In the genomic region with DNA sequence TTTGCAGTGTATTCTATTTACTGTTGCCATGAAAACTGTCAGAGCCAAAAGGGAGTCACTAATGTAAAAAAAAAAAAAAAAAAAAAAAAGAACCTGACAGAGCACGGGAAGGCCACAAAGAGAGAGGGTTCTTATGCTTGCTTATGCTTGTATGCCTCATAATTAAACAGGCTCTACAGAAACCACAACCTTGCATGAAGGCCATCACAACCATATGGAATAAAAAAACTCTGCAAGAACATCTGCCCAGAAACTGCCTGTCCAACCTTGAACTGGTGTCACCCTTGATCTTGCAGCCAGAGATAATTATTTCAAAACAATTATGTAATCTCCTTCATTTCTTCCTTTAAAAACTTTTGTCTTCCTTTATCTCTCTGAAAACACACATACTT, we compare ENCODE assay signal across 25 cellular contexts. TPM values are rescaled to one million over a fixed set of nuclear protein-coding genes. Genes with fewer than 3 reads are reported as not detected.
DNase-seq lines count a peak whose midpoint lies in the region; ATAC-seq and TF ChIP-seq lines count a peak whose summit lies in the region.
"Had no signal": no experiment of that assay in that cellular context is flagged by ENCODE, and none has a peak within 500 bp of the region (broad histone marks: within the 10 kb centered on the region; RNA-seq: fewer than 3 reads in every experiment).

No MANE protein-coding gene starts in this region.

- H3K4me2 ChIP-seq in IMR-90 (ENCODE audit: low read depth, low read length): no peak overlapping the region
- no peak overlapping the region for H3K4me2 ChIP-seq in mesenchymal stem cell (ENCODE audit: low read length, poor library complexity, severe bottlenecking)
- H3K4me2 ChIP-seq in neural progenitor cell: no peak overlapping the region

- dilution Hi-C loops in IMR-90 (cut with HindIII; ENCODE audit: low sequenced_read_pairs, unreplicated experiment): no loop called here

- no peaks in the 10 kb centered on the region for H4K20me1 ChIP-seq in IMR-90 (ENCODE audit: insufficient read depth, low read length)
- H4K20me1 ChIP-seq in neural progenitor cell (ENCODE audit: low read depth): no peaks in the 10 kb centered on the region

- H3K79me1 ChIP-seq in IMR-90 (ENCODE audit: low read depth in 1 of 2, low read length in 2 of 2): no peaks in the 10 kb centered on the region
- H3K79me1 ChIP-seq in mesenchymal stem cell (replicated peaks; ENCODE audit: low read length, poor library complexity, severe bottlenecking): no peaks in the 10 kb centered on the region

- H2BK20ac ChIP-seq in IMR-90 (ENCODE audit: low read depth, low read length): no peak overlapping the region

- H3K4me1 Mint-ChIP-seq in neural progenitor cell: no peaks in the 10 kb centered on the region

- H2BK120ac ChIP-seq in IMR-90 (ENCODE audit: low read depth, low read length) (peak overlapping the region; percentile 36; the same call in 1 of the 2 replicates), mesenchymal stem cell (ENCODE audit: low read depth, low read length) (no peak overlapping the region)

- no peak for TF ChIP-seq EP300 in upper lobe of left lung (IDR thresholded peaks at IDR 0.05)

- in situ Hi-C loops in IMR-90 (cut with MboI; ENCODE audit: low sequenced_read_pairs): loop anchor here (10.0 to 25.0 kb wide), 4 partner anchors 205 to 813 kb away; no protein-coding TSS in a partner anchor

- H3K27me3 Mint-ChIP-seq in neural progenitor cell (ENCODE audit: insufficient read depth, low read depth): no peaks in the 10 kb centered on the region
- H3K27me3 Mint-ChIP-seq: type B pancreatic cell had no signal

- no peaks in the 10 kb centered on the region for H3K27me3 ChIP-seq in IMR-90 (ENCODE audit: control insufficient read depth, insufficient read depth, low read length)
- H3K27me3 ChIP-seq in mesenchymal stem cell (ENCODE audit: control insufficient read depth in 1 of 2, insufficient read depth in 1 of 2, low read length in 2 of 2): no peaks in the 10 kb centered on the region
- no peaks in the 10 kb centered on the region for H3K27me3 ChIP-seq in neural progenitor cell
- H3K27me3 ChIP-seq in upper lobe of left lung: no peaks in the 10 kb centered on the region
- H3K27me3 ChIP-seq: BE2C, MG63, stomach had no signal

- H3K9ac ChIP-seq in IMR-90 (ENCODE audit: low read depth, low read length) (no peak overlapping the region), mesenchymal stem cell (ENCODE audit: low read length) (peak overlapping the region; percentile 76), neural progenitor cell (no peak overlapping the region)

- CTCF ChIA-PET in IMR-90 (lab: Yijun Ruan, JAX): interaction anchor here (3.0 kb wide), 1 partner anchor 53 kb away, joined by 12 read pairs; no protein-coding TSS in a partner anchor

- H4K5ac ChIP-seq in IMR-90 (ENCODE audit: low read depth, low read length): no peak overlapping the region

- DNase-seq in IMR-90 (peak; percentile 28), NCI-H69 (lab: John Stamatoyannopoulos, UW) (peak; percentile 3), erythroblast (lab: John Stamatoyannopoulos, UW) (peak; percentile 63 to 77), mesenchymal stem cell (peak; percentile 16), putamen (ENCODE audit: low spot score) (no peak), neural progenitor cell (ENCODE audit: low spot score) (no peak), upper lobe of left lung (no peak)
- DNase-seq: activated CD4-positive, alpha-beta memory T cell treated with anti-CD3 and anti-CD28 coated beads, Interleukin-2, amount 10 ng/mL, durations not matched to agents 7 days and 5 days; activated gamma-delta T cell; activated T-cell treated with anti-CD3 and anti-CD28 coated beads for 4 hours; amniotic stem cell; BE2C; Caco-2; head of caudate nucleus; lower lobe of right lung; MG63; NCI-H1436 treated with DMSO at 0.1 percent for 48 hours; NCI-H446; stimulated activated CD4-positive, alpha-beta T cell treated with anti-CD3 and anti-CD28 coated beads, Interleukin-4, amount 100 ng/mL, for 24 hours; stomach; T-helper 9 cell had no signal

- no peak overlapping the region for H2BK5ac ChIP-seq in IMR-90 (ENCODE audit: low read depth, low read length, poor library complexity, severe bottlenecking)
- H2BK5ac ChIP-seq in mesenchymal stem cell (ENCODE audit: low read depth, low read length, poor library complexity, severe bottlenecking): no peak overlapping the region

- TF ChIP-seq POLR2A in IMR-90 (IDR thresholded peaks at IDR 0.05; ENCODE audit: low read depth, low read length): no peak
- TF ChIP-seq POLR2A in erythroblast (IDR thresholded peaks at IDR 0.05; ENCODE audit: low read length): no peak
- TF ChIP-seq POLR2A in upper lobe of left lung (IDR thresholded peaks at IDR 0.05): no peak

- BruUV-seq in IMR-90 (replicated peaks; lab: Mats Ljungman, UMichigan): no TSS peak

- H3K18ac ChIP-seq in IMR-90 (ENCODE audit: low read depth, low read length) (no peak overlapping the region; the same call in 1 of the 2 replicates), mesenchymal stem cell (ENCODE audit: low read depth in 1 of 2, low read length in 2 of 2) (no peak overlapping the region)

- H3K27ac ChIP-seq in IMR-90 (ENCODE audit: insufficient read depth, low read length) (no peak overlapping the region), mesenchymal stem cell (ENCODE audit: low read length, poor library complexity, severe bottlenecking) (no peak overlapping the region), neural progenitor cell (no peak overlapping the region), upper lobe of left lung (no peak overlapping the region)
- H3K27ac ChIP-seq: lower lobe of right lung, neutrophil, stomach had no signal

- H4K91ac ChIP-seq in IMR-90 (ENCODE audit: insufficient read depth, low read depth, low read length): no peak overlapping the region
- no peak overlapping the region for H4K91ac ChIP-seq in mesenchymal stem cell (ENCODE audit: low read length)

- no peaks in the 10 kb centered on the region for H3K79me2 ChIP-seq in neural progenitor cell (ENCODE audit: low read depth)

- intact Hi-C loops in IMR-90 (cut with micrococcal nuclease): loop anchor here (5.0 to 10.0 kb wide), 2 partner anchors 198 to 425 kb away; no protein-coding TSS in a partner anchor

- H3K4me3 ChIP-seq in IMR-90 (ENCODE audit: insufficient read depth, low read depth, low read length) (no peak overlapping the region), mesenchymal stem cell (ENCODE audit: insufficient read depth in 1 of 2, low read depth in 1 of 2, low read length in 2 of 2) (no peak overlapping the region), neural progenitor cell (no peak overlapping the region), upper lobe of left lung (no peak overlapping the region)
- H3K4me3 ChIP-seq: lower lobe of right lung, MG63, stomach had no signal

- no peaks in the 10 kb centered on the region for H3K9me3 Mint-ChIP-seq in neural progenitor cell
- H3K9me3 Mint-ChIP-seq: activated CD4-positive, alpha-beta memory T cell treated with anti-CD3 and anti-CD28 coated beads, Interleukin-2, amount 10 ng/mL, durations not matched to agents 7 days and 5 days; type B pancreatic cell had no signal

- TF ChIP-seq RAD21 in IMR-90 (IDR thresholded peaks at IDR 0.05; ENCODE audit: low read length): no peak

- no peak overlapping the region for H3K23ac ChIP-seq in IMR-90 (ENCODE audit: low read depth, low read length)
- H3K23ac ChIP-seq in mesenchymal stem cell (ENCODE audit: low read length in 2 of 2): no peak overlapping the region

- ATAC-seq in IMR-90 (ENCODE audit: low read depth) (no peak), upper lobe of left lung (ENCODE audit: low FRiP score in 2 of 2) (no peak)
- ATAC-seq: esophagus mucosa, lower lobe of right lung, SK-N-SH treated with all-trans-retinoic acid at 6 μM for 48 hours had no signal

- H3K4ac ChIP-seq in IMR-90 (ENCODE audit: low read depth, low read length) (no peak overlapping the region; the same call in 1 of the 2 replicates), mesenchymal stem cell (ENCODE audit: low read depth in 1 of 2, low read length in 2 of 2) (no peak overlapping the region)

- H3K9me3 ChIP-seq in IMR-90 (ENCODE audit: control insufficient read depth, insufficient read depth, low read length) (no peaks in the 10 kb centered on the region), mesenchymal stem cell (ENCODE audit: control insufficient read depth, low read length) (no peaks in the 10 kb centered on the region), neural progenitor cell (ENCODE audit: low read depth) (no peaks in the 10 kb centered on the region), upper lobe of left lung (no peaks in the 10 kb centered on the region)
- H3K9me3 ChIP-seq: BE2C, Caco-2, lower lobe of right lung, MG63, neutrophil, stomach had no signal

- peaks cover 9% of the 10 kb centered on the region; the same call in 1 of the 2 replicates for H3K9me1 ChIP-seq in IMR-90 (ENCODE audit: insufficient read depth, low read length)

- H3K14ac ChIP-seq in IMR-90 (replicated peaks; ENCODE audit: low read depth, low read length) (no peak overlapping the region), mesenchymal stem cell (ENCODE audit: low read length in 2 of 2) (no peak overlapping the region)

- no peak overlapping the region for H2AK9ac ChIP-seq in IMR-90 (replicated peaks; ENCODE audit: low read depth, low read length, poor library complexity)

- POLR2A ChIA-PET in IMR-90 (lab: Charles Lee; ENCODE audit: unreplicated experiment): no interaction called here

- H3K36me3 ChIP-seq in IMR-90 (ENCODE audit: control insufficient read depth, insufficient read depth, low read length) (no peaks in the 10 kb centered on the region), mesenchymal stem cell (ENCODE audit: control insufficient read depth in 1 of 2, insufficient read depth in 2 of 2, low read depth in 1 of 2, low read length in 2 of 2) (no peaks in the 10 kb centered on the region), neural progenitor cell (no peaks in the 10 kb centered on the region), upper lobe of left lung (no peaks in the 10 kb centered on the region)
- H3K36me3 ChIP-seq: BE2C, lower lobe of right lung, MG63, neutrophil, stomach had no signal

- H3F3A ChIP-seq in neural progenitor cell (ENCODE audit: low read depth): no peaks in the 10 kb centered on the region

- no peak overlapping the region for H3K27ac Mint-ChIP-seq in neural progenitor cell
- H3K27ac Mint-ChIP-seq: activated CD4-positive, alpha-beta memory T cell treated with anti-CD3 and anti-CD28 coated beads, Interleukin-2, amount 10 ng/mL, durations not matched to agents 7 days and 5 days had no signal

- H2AFZ ChIP-seq in IMR-90 (replicated peaks; ENCODE audit: low read length, poor library complexity) (no peak overlapping the region), mesenchymal stem cell (ENCODE audit: low read depth, low read length) (no peak overlapping the region), neural progenitor cell (replicated peaks) (no peak overlapping the region)

- H3K56ac ChIP-seq in IMR-90 (ENCODE audit: extremely low read depth, insufficient read depth, low read length): no peak overlapping the region

- H3K4me3 Mint-ChIP-seq in neural progenitor cell: no peak overlapping the region
- H3K4me3 Mint-ChIP-seq: activated CD4-positive, alpha-beta memory T cell treated with anti-CD3 and anti-CD28 coated beads, Interleukin-2, amount 10 ng/mL, durations not matched to agents 7 days and 5 days; type B pancreatic cell had no signal

- WGBS in IMR-90 (ENCODE audit: extremely low coverage in 2 of 2, insufficient read length in 1 of 2), 2 experiments: no CpG with 5 or more reads among the region's 1 CpG
- 100% methylated on average over 1 of the region's 1 CpG for WGBS in mesenchymal stem cell
- WGBS in upper lobe of left lung, 2 donors: 60 to 76% methylated on average over 1 of the region's 1 CpG

- no peaks in the 10 kb centered on the region for H3K36me3 Mint-ChIP-seq in neural progenitor cell

- no peak overlapping the region for H2BK12ac ChIP-seq in mesenchymal stem cell (ENCODE audit: low read length in 2 of 2)

- TF ChIP-seq CTCF in IMR-90 (conservative IDR thresholded peaks at IDR 0.05; ENCODE audit: low read depth, low read length) (no peak), neural progenitor cell (IDR thresholded peaks at IDR 0.05) (no peak), upper lobe of left lung (IDR thresholded peaks at IDR 0.05) (no peak)

- H3K4me1 ChIP-seq in IMR-90 (ENCODE audit: control insufficient read depth, insufficient read depth, low read length): peaks cover 10% of the 10 kb centered on the region
- H3K4me1 ChIP-seq in mesenchymal stem cell (ENCODE audit: control insufficient read depth, insufficient read depth, low read depth, low read length): no peaks in the 10 kb centered on the region
- H3K4me1 ChIP-seq in neural progenitor cell: no peaks in the 10 kb centered on the region
- H3K4me1 ChIP-seq in upper lobe of left lung: no peaks in the 10 kb centered on the region
- H3K4me1 ChIP-seq: Caco-2, lower lobe of right lung, stomach had no signal

- H2AK5ac ChIP-seq in IMR-90 (ENCODE audit: low read depth, low read length) (no peak overlapping the region), mesenchymal stem cell (ENCODE audit: low read length, severe bottlenecking) (no peak overlapping the region)

- H2BK15ac ChIP-seq in IMR-90 (ENCODE audit: low read depth, low read length) (peak overlapping the region; percentile 79; the same call in 1 of the 3 replicates), mesenchymal stem cell (ENCODE audit: low read depth, poor library complexity, severe bottlenecking) (no peak overlapping the region)

- peak overlapping the region in 1 of 2 experiments; percentile 68; a peak in 1 of 4 replicates for H4K8ac ChIP-seq in IMR-90 (ENCODE audit: low read depth in 2 of 2, low read length in 2 of 2)
- no peak overlapping the region for H4K8ac ChIP-seq in mesenchymal stem cell (ENCODE audit: low read length)

RNA-seq across cellular contexts. Expression of a gene that starts 50.0 kb away (rescaled TPM):
- 1.6 and 2.8 TPM in 2 replicates for total RNA-seq in IMR-90 (2012; rRNA removed)
- polyA plus RNA-seq in IMR-90 (2012; rRNA removed): 0.96 and 1.2 TPM in 2 replicates
- 0.32 and 0.40 TPM in 2 replicates for polyA plus RNA-seq in IMR-90 (2012; cell fraction: cytosol; rRNA removed)
- polyA plus RNA-seq in IMR-90 (2012; cell fraction: nucleus; rRNA removed; ENCODE audit: low replicate concordance): 0.33 and 1.8 TPM in 2 replicates
- polyA plus RNA-seq in mesenchymal stem cell (2013, experiment 1 of 2): 0.36 TPM
- 0.60 TPM for polyA plus RNA-seq in mesenchymal stem cell (2013, experiment 2 of 2)
- total RNA-seq in neural progenitor cell (ENCODE audit: low replicate concordance): 9.6 and 14.0 TPM in 2 replicates
- total RNA-seq in upper lobe of left lung: 1 to 10 TPM in 2 of 6 donors, under 1 TPM in 3, not detected in 1; 0.30 to 4.3 (median 0.37) TPM

Comparison
In these comparisons a context has a peak if more than half of its experiments do, and no peak if none do; other contexts are left out.
1. DNase-seq: peak in IMR-90 (single experiment), NCI-H69 (single experiment), erythroblast (2 of 2) and mesenchymal stem cell (single experiment); none in putamen (single experiment), neural progenitor cell (single experiment) and upper lobe of left lung (0 of 2).